Comparison of ENCODE assay signal across 28 cellular contexts in the genomic region with DNA sequence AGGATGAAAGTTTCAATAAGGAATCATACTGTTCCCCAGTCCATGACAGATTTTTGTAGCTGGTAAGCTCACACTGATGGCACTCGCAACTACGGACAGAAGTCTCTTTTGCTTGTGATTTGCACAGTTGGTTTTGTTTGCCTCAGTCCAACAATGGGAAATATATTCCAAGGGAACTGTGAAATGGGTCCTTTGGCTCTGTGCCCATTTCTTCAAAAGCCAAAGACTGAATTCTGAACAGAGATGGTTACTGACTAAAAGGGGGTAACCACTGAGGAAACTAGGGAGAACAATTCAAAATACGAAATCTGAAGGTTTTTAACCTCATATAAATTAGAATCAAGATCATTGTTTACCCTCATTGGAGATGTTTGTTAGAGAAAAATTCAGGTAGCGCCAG. TPM values are rescaled to one million over a fixed set of nuclear protein-coding genes. Genes with fewer than 3 reads are reported as not detected.
DNase-seq lines count a peak whose midpoint lies in the region; ATAC-seq and TF ChIP-seq lines count a peak whose summit lies in the region.
"Had no signal": no experiment of that assay in that cellular context is flagged by ENCODE, and none has a peak within 500 bp of the region (broad histone marks: within the 10 kb centered on the region; RNA-seq: fewer than 3 reads in every experiment).

No MANE protein-coding gene starts in this region.

- H3K4me1 Mint-ChIP-seq in activated CD8-positive, alpha-beta T cell treated with anti-CD3 and anti-CD28 coated beads for 36 hours (ENCODE audit: low read depth), result peaks cover 42% of the 10 kb centered on the region
- peaks cover 48% of the 10 kb centered on the region for H3K4me1 Mint-ChIP-seq in activated CD8-positive, alpha-beta T cell treated with anti-CD3 and anti-CD28 coated beads, Interleukin-2, amount 10 ng/mL, durations not matched to agents 7 days and 5 days (ENCODE audit: low read depth)
- H3K4me1 Mint-ChIP-seq in WTC11, result peaks cover 11% of the 10 kb centered on the region
- H3K4me1 Mint-ChIP-seq in natural killer cell treated with Interleukin-12 subunit alpha and Interleukin-12 subunit beta and Interleukin-15 and Interleukin-18, amount 100 ng/mL, for 72 hours (ENCODE audit: low read depth in 2 of 2), result peaks cover 16 to 24% of the 10 kb centered on the region in 2 donors

- peaks cover 15% of the 10 kb centered on the region for H3K79me2 ChIP-seq in DND-41 (ENCODE audit: insufficient read depth, low read length)

- in situ Hi-C loops in KBM-7 (cut with MboI; ENCODE audit: low pct_unique_long_range_greater_than_20kb, low sequenced_read_pairs), result no loop called here

- peaks cover 34% of the 10 kb centered on the region for H3K36me3 ChIP-seq in DND-41 (ENCODE audit: insufficient read depth, low read length)
- H3K36me3 ChIP-seq: uterus had no signal

- H3K36me3 Mint-ChIP-seq in activated CD8-positive, alpha-beta T cell treated with anti-CD3 and anti-CD28 coated beads for 36 hours (ENCODE audit: low read depth), result peaks cover 40% of the 10 kb centered on the region
- H3K36me3 Mint-ChIP-seq in activated CD8-positive, alpha-beta T cell treated with anti-CD3 and anti-CD28 coated beads, Interleukin-2, amount 10 ng/mL, durations not matched to agents 7 days and 5 days (ENCODE audit: low read depth), result peaks cover 70% of the 10 kb centered on the region
- H3K36me3 Mint-ChIP-seq in WTC11, result peaks cover 54% of the 10 kb centered on the region
- peaks cover 6% of the 10 kb centered on the region for H3K36me3 Mint-ChIP-seq in natural killer cell treated with Interleukin-12 subunit alpha and Interleukin-12 subunit beta and Interleukin-15 and Interleukin-18, amount 100 ng/mL, for 72 hours

- peak overlapping the region; percentile 63 for H3K27ac Mint-ChIP-seq in activated CD8-positive, alpha-beta T cell treated with anti-CD3 and anti-CD28 coated beads for 36 hours
- no peak overlapping the region for H3K27ac Mint-ChIP-seq in activated CD8-positive, alpha-beta T cell treated with anti-CD3 and anti-CD28 coated beads, Interleukin-2, amount 10 ng/mL, durations not matched to agents 7 days and 5 days
- H3K27ac Mint-ChIP-seq in WTC11, result 0 out of 2 replicates have a peak overlapping the region, but pooled peaks have one; percentile 45
- peak overlapping the region; percentile 29 to 75 for H3K27ac Mint-ChIP-seq in natural killer cell treated with Interleukin-12 subunit alpha and Interleukin-12 subunit beta and Interleukin-15 and Interleukin-18, amount 100 ng/mL, for 72 hours
- H3K27ac Mint-ChIP-seq: activated CD4-positive, alpha-beta memory T cell treated with anti-CD3 and anti-CD28 coated beads for 36 hours; activated naive CD8-positive, alpha-beta T cell treated with anti-CD3 and anti-CD28 coated beads, Interleukin-2, amount 50 U/mL, for 24 hours; stimulated activated naive CD8-positive, alpha-beta T cell treated with anti-CD3 and anti-CD28 coated beads, Interleukin-15, amount 100 ng/mL, for 72 hours had no signal

- no peak for TF ChIP-seq CTCF in activated CD8-positive, alpha-beta T cell treated with anti-CD3 and anti-CD28 coated beads for 36 hours (IDR thresholded peaks at IDR 0.05)
- TF ChIP-seq CTCF in DND-41 (IDR thresholded peaks at IDR 0.05; ENCODE audit: borderline replicate concordance, extremely low read depth, low read length, poor library complexity, severe bottlenecking) (no peak), WTC11 (IDR thresholded peaks at IDR 0.05) (no peak)

- intact Hi-C loops in activated CD8-positive, alpha-beta T cell treated with anti-CD3 and anti-CD28 coated beads for 36 hours (cut with micrococcal nuclease), result no loop called here

- no peaks in the 10 kb centered on the region for H3K27me3 ChIP-seq in DND-41 (ENCODE audit: insufficient read depth, low read length, poor library complexity)
- H3K27me3 ChIP-seq: thyroid gland, uterus had no signal

- H4K20me1 ChIP-seq in DND-41 (ENCODE audit: insufficient read depth, low read length), result no peaks in the 10 kb centered on the region

- H3K27ac ChIP-seq in DND-41 (ENCODE audit: low read length), result peak overlapping the region; percentile 97
- H3K27ac ChIP-seq: coronary artery, GM23248, thyroid gland, uterus had no signal

- no peak for ATAC-seq in activated CD8-positive, alpha-beta T cell treated with anti-CD3 and anti-CD28 coated beads for 36 hours
- no peak for ATAC-seq in activated CD8-positive, alpha-beta T cell treated with anti-CD3 and anti-CD28 coated beads, Interleukin-2, amount 10 ng/mL, durations not matched to agents 7 days and 5 days
- ATAC-seq in DND-41 (ENCODE audit: insufficient read depth, low read depth) (no peak), WTC11 (no peak), HG03439 (IDR thresholded peaks at IDR 0.05; ENCODE audit: unreplicated experiment) (no peak)
- no peak for ATAC-seq in natural killer cell treated with Interleukin-12 subunit alpha and Interleukin-12 subunit beta and Interleukin-15 and Interleukin-18, amount 100 ng/mL, for 72 hours
- ATAC-seq: activated naive CD8-positive, alpha-beta T cell treated with anti-CD3 and anti-CD28 coated beads, Interleukin-2, amount 50 U/mL, for 24 hours; right cardiac atrium; stimulated activated naive CD8-positive, alpha-beta T cell treated with anti-CD3 and anti-CD28 coated beads, Interleukin-15, amount 100 ng/mL, for 72 hours had no signal

- no peak overlapping the region for H3K9ac ChIP-seq in DND-41 (ENCODE audit: low read depth, low read length)
- H3K9ac ChIP-seq: GM23248 had no signal

- H3K4me2 ChIP-seq in DND-41 (ENCODE audit: insufficient read depth, low read length), result no peak overlapping the region

- H3K4me3 ChIP-seq in DND-41 (ENCODE audit: low read depth in 1 of 2, low read length in 2 of 2), result no peak overlapping the region
- H3K4me3 ChIP-seq: coronary artery, GM23248, thyroid gland, uterus had no signal

- H3K9me3 ChIP-seq in DND-41 (ENCODE audit: insufficient read depth, low read length, severe bottlenecking), result no peaks in the 10 kb centered on the region
- H3K9me3 ChIP-seq: thyroid gland, uterus had no signal

- H3K4me3 Mint-ChIP-seq in activated CD8-positive, alpha-beta T cell treated with anti-CD3 and anti-CD28 coated beads for 36 hours, result no peak overlapping the region
- H3K4me3 Mint-ChIP-seq in activated CD8-positive, alpha-beta T cell treated with anti-CD3 and anti-CD28 coated beads, Interleukin-2, amount 10 ng/mL, durations not matched to agents 7 days and 5 days, result no peak overlapping the region
- H3K4me3 Mint-ChIP-seq in WTC11, result no peak overlapping the region
- H3K4me3 Mint-ChIP-seq in natural killer cell treated with Interleukin-12 subunit alpha and Interleukin-12 subunit beta and Interleukin-15 and Interleukin-18, amount 100 ng/mL, for 72 hours, result no peak overlapping the region
- H3K4me3 Mint-ChIP-seq: activated CD4-positive, alpha-beta memory T cell treated with anti-CD3 and anti-CD28 coated beads for 36 hours; activated naive CD8-positive, alpha-beta T cell treated with anti-CD3 and anti-CD28 coated beads, Interleukin-2, amount 50 U/mL, for 24 hours; stimulated activated naive CD8-positive, alpha-beta T cell treated with anti-CD3 and anti-CD28 coated beads, Interleukin-15, amount 100 ng/mL, for 72 hours had no signal

- H3K4me1 ChIP-seq in DND-41 (ENCODE audit: insufficient read depth, low read length), result peaks cover 51% of the 10 kb centered on the region
- H3K4me1 ChIP-seq: thyroid gland, uterus had no signal

- CTCF ChIA-PET in activated CD8-positive, alpha-beta T cell treated with anti-CD3 and anti-CD28 coated beads for 36 hours (lab: Charles Lee), result interaction anchor here (0.9 to 7.9 kb wide), 2 partner anchors 28 to 579 kb away, joined by 3 to 51 read pairs; no protein-coding TSS in a partner anchor
- CTCF ChIA-PET in activated CD8-positive, alpha-beta T cell treated with anti-CD3 and anti-CD28 coated beads, Interleukin-2, amount 10 ng/mL, durations not matched to agents 7 days and 5 days (lab: Charles Lee), result interaction anchor here (9.1 kb wide), 1 partner anchor 28 kb away, joined by 83 read pairs; no protein-coding TSS in a partner anchor
- CTCF ChIA-PET in WTC11 (lab: Charles Lee), result interaction anchor here (1.5 kb wide), 1 partner anchor 472 kb away, joined by 3 read pairs; no protein-coding TSS in a partner anchor

- POLR2A ChIA-PET in activated CD8-positive, alpha-beta T cell treated with anti-CD3 and anti-CD28 coated beads for 36 hours (lab: Charles Lee), result no interaction called here
- POLR2A ChIA-PET in activated CD8-positive, alpha-beta T cell treated with anti-CD3 and anti-CD28 coated beads, Interleukin-2, amount 10 ng/mL, durations not matched to agents 7 days and 5 days (lab: Charles Lee), result no interaction called here
- POLR2A ChIA-PET in WTC11 (lab: Charles Lee), result no interaction called here

- H2AFZ ChIP-seq in DND-41 (ENCODE audit: low read depth, low read length), result no peak overlapping the region
- H2AFZ ChIP-seq: GM23248 had no signal

- DNase-seq in activated CD8-positive, alpha-beta T cell treated with anti-CD3 and anti-CD28 coated beads for 36 hours, result no peak
- DNase-seq in activated CD8-positive, alpha-beta T cell treated with anti-CD3 and anti-CD28 coated beads, Interleukin-2, amount 10 ng/mL, durations not matched to agents 7 days and 5 days, result no peak
- DNase-seq in DND-41 (no peak), WTC11 (ENCODE audit: low spot score) (no peak), NAMALWA (ENCODE audit: low spot score) (no peak), KBM-7 (no peak)
- DNase-seq in natural killer cell treated with Interleukin-12 subunit alpha and Interleukin-12 subunit beta and Interleukin-15 and Interleukin-18, amount 100 ng/mL, for 72 hours (ENCODE audit: low spot score), result no peak
- DNase-seq: activated CD4-positive, alpha-beta memory T cell treated with anti-CD3 and anti-CD28 coated beads for 36 hours; activated CD4-positive, CD25-positive, alpha-beta regulatory T cell; activated effector memory CD4-positive, alpha-beta T cell treated with anti-CD3 and anti-CD28 coated beads, Interleukin-2, amount 50 U/mL, for 16 hours; activated naive CD8-positive, alpha-beta T cell treated with anti-CD3 and anti-CD28 coated beads, Interleukin-2, amount 50 U/mL, for 24 hours; DMS 273 treated with DMSO at 0.1 percent for 48 hours; effector memory CD4-positive, alpha-beta T cell; EL; erythroblast; GM23248; Karpas-422; NCI-H1694; NCI-H446 treated with DMSO at 0.1 percent for 48 hours; right cardiac atrium; RPMI8226; stimulated activated CD4-positive, alpha-beta T cell treated with anti-CD3 and anti-CD28 coated beads, Interleukin-1b, Interleukin-23, amount 100 ng/mL, for 48 hours; stimulated activated naive CD8-positive, alpha-beta T cell treated with anti-CD3 and anti-CD28 coated beads, Interleukin-15, amount 100 ng/mL, for 72 hours; T-helper 1 cell; thyroid gland; uterus had no signal

- no peaks in the 10 kb centered on the region for H3K27me3 Mint-ChIP-seq in activated CD8-positive, alpha-beta T cell treated with anti-CD3 and anti-CD28 coated beads for 36 hours
- H3K27me3 Mint-ChIP-seq in activated CD8-positive, alpha-beta T cell treated with anti-CD3 and anti-CD28 coated beads, Interleukin-2, amount 10 ng/mL, durations not matched to agents 7 days and 5 days (ENCODE audit: low read depth), result no peaks in the 10 kb centered on the region
- H3K27me3 Mint-ChIP-seq in WTC11 (ENCODE audit: low read depth), result no peaks in the 10 kb centered on the region
- H3K27me3 Mint-ChIP-seq in natural killer cell treated with Interleukin-12 subunit alpha and Interleukin-12 subunit beta and Interleukin-15 and Interleukin-18, amount 100 ng/mL, for 72 hours, result no peaks in the 10 kb centered on the region
- H3K27me3 Mint-ChIP-seq: activated CD4-positive, alpha-beta memory T cell treated with anti-CD3 and anti-CD28 coated beads for 36 hours; activated naive CD8-positive, alpha-beta T cell treated with anti-CD3 and anti-CD28 coated beads, Interleukin-2, amount 50 U/mL, for 24 hours; stimulated activated naive CD8-positive, alpha-beta T cell treated with anti-CD3 and anti-CD28 coated beads, Interleukin-15, amount 100 ng/mL, for 72 hours had no signal

- no peaks in the 10 kb centered on the region for H3K9me3 Mint-ChIP-seq in activated CD8-positive, alpha-beta T cell treated with anti-CD3 and anti-CD28 coated beads for 36 hours
- H3K9me3 Mint-ChIP-seq in activated CD8-positive, alpha-beta T cell treated with anti-CD3 and anti-CD28 coated beads, Interleukin-2, amount 10 ng/mL, durations not matched to agents 7 days and 5 days (ENCODE audit: insufficient read depth), result no peaks in the 10 kb centered on the region
- H3K9me3 Mint-ChIP-seq in WTC11, result no peaks in the 10 kb centered on the region
- H3K9me3 Mint-ChIP-seq in natural killer cell treated with Interleukin-12 subunit alpha and Interleukin-12 subunit beta and Interleukin-15 and Interleukin-18, amount 100 ng/mL, for 72 hours, result no peaks in the 10 kb centered on the region
- H3K9me3 Mint-ChIP-seq: activated CD4-positive, alpha-beta memory T cell treated with anti-CD3 and anti-CD28 coated beads for 36 hours; activated naive CD8-positive, alpha-beta T cell treated with anti-CD3 and anti-CD28 coated beads, Interleukin-2, amount 50 U/mL, for 24 hours; stimulated activated naive CD8-positive, alpha-beta T cell treated with anti-CD3 and anti-CD28 coated beads, Interleukin-15, amount 100 ng/mL, for 72 hours had no signal

RNA-seq across cellular contexts. Expression of a gene that starts 47.7 kb away (rescaled TPM):
- total RNA-seq in activated CD8-positive, alpha-beta T cell treated with anti-CD3 and anti-CD28 coated beads for 36 hours, result 10 to 100 TPM; 88.9 to 91.0 TPM
- total RNA-seq in activated CD8-positive, alpha-beta T cell treated with anti-CD3 and anti-CD28 coated beads, Interleukin-2, amount 10 ng/mL, durations not matched to agents 7 days and 5 days, result 100 to 1,000 TPM; 119 to 128 TPM
- 186 to 207 TPM (median 191 TPM) in 3 replicates for total RNA-seq in WTC11 (2021)
- total RNA-seq in natural killer cell treated with Interleukin-12 subunit alpha and Interleukin-12 subunit beta and Interleukin-15 and Interleukin-18, amount 100 ng/mL, for 72 hours, result 10 to 100 TPM; 76.9 to 95.1 TPM
